1 cellular context compared by ENCODE assay signal in genomic region chr1:207866471-207867135, GRCh38.
TF ChIP-seq lines count a peak whose summit lies in the region.

No MANE protein-coding gene starts in this region.

TF ChIP-seq in K562, 482 proteins besides CTCF, POLR2A, EP300 and RAD21 (continued from another document):
- no peak for TF ChIP-seq ELK1 (CRISPR knock-in tag; IDR thresholded peaks at IDR 0.05)
- TF ChIP-seq ZNF511 (CRISPR knock-in tag; IDR thresholded peaks at IDR 0.05), result no peak
- peak; percentile 75 to 82 for TF ChIP-seq FOXK2 (conservative IDR thresholded peaks at IDR 0.05 in 1 of 2, IDR thresholded peaks at IDR 0.05 in 1 of 2; ENCODE audit: low read depth in 2 of 2)
- no peak for TF ChIP-seq GABPB2 (CRISPR knock-in tag; conservative IDR thresholded peaks at IDR 0.05)
- peak; percentile 69; the same call in 1 of the 2 replicates for TF ChIP-seq FOXJ2 (tag; IDR thresholded peaks at IDR 0.05)
- TF ChIP-seq NKRF (IDR thresholded peaks at IDR 0.05; ENCODE audit: borderline replicate concordance), result no peak
- TF ChIP-seq RREB1 (CRISPR knock-in tag; IDR thresholded peaks at IDR 0.05), result peak; percentile 65; the same call in 1 of the 2 replicates
- TF ChIP-seq GMEB1 (CRISPR knock-in tag; IDR thresholded peaks at IDR 0.05), result no peak
- TF ChIP-seq TARDBP (IDR thresholded peaks at IDR 0.05), result no peak
